In the genomic region with DNA sequence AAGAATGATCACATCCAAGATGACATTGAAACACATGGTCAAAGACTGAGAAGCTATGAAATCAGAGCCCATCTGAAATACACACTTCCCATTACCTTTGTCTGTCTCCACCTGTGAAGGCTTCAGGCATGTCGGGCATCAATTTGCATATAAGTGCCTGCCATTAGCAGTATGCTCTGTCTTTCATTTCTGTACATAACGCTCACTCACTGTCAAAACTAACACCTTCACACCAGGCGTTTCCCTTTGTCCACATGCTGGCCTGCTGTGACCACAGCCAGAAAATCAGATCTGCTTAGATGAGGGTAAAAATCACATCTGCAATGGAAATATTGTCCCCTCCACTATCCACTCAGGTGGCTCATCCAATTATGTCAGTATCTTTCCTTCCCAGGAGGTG, we compare ENCODE assay signal across 9 cellular contexts.
"Had no signal": no experiment of that assay in that cellular context is flagged by ENCODE, and none has a peak within 500 bp of the region (broad histone marks: within the 10 kb centered on the region; RNA-seq: fewer than 3 reads in every experiment).

No MANE protein-coding gene starts in this region.

- H3K27ac Mint-ChIP-seq: HFFc6, IgD-negative memory B cell had no signal

- H3K4me1 Mint-ChIP-seq: IgD-negative memory B cell had no signal

- H3K27ac ChIP-seq: GM23248, HL-60 had no signal

- DNase-seq: GM23248, GOT3, H7, HFFc6 had no signal

- H3K4me1 ChIP-seq: HAP-1 had no signal

- H3K4me3 ChIP-seq: GM23248, HAP-1 had no signal

- H3K36me3 ChIP-seq: HAP-1 had no signal

- H3K27me3 Mint-ChIP-seq: IgD-negative memory B cell had no signal

- H3K4me3 Mint-ChIP-seq: HFFc6, IgD-negative memory B cell had no signal

- ATAC-seq: HCT116, HepG2 had no signal

- H3K9me3 ChIP-seq: HAP-1 had no signal
